ENCODE assay signal across 29 cellular contexts in genomic region chr13:113722921-113723320, GRCh38. TPM values are rescaled to one million over a fixed set of nuclear protein-coding genes. Genes with fewer than 3 reads are reported as not detected.
DNase-seq lines count a peak whose midpoint lies in the region; ATAC-seq and TF ChIP-seq lines count a peak whose summit lies in the region.
"Had no signal": no experiment of that assay in that cellular context is flagged by ENCODE, and none has a peak within 500 bp of the region (broad histone marks: within the 10 kb centered on the region; RNA-seq: fewer than 3 reads in every experiment).

No MANE protein-coding gene starts in this region.

- no peak overlapping the region for H3K27ac Mint-ChIP-seq in activated CD4-positive, alpha-beta T cell treated with anti-CD3 and anti-CD28 coated beads, Interleukin-2, amount 10 ng/mL, durations not matched to agents 7 days and 5 days
- peak overlapping the region in 2 of 8 donors; percentile 32 to 88 for H3K27ac Mint-ChIP-seq in CD8-positive, alpha-beta memory T cell
- H3K27ac Mint-ChIP-seq in chondrocyte (ENCODE audit: unreplicated experiment) = no peak overlapping the region
- no peak overlapping the region for H3K27ac Mint-ChIP-seq in neural crest cell (ENCODE audit: unreplicated experiment)

- H3K36me3 Mint-ChIP-seq in activated CD4-positive, alpha-beta T cell treated with anti-CD3 and anti-CD28 coated beads, Interleukin-2, amount 10 ng/mL, durations not matched to agents 7 days and 5 days (ENCODE audit: low read depth) = no peaks in the 10 kb centered on the region
- H3K36me3 Mint-ChIP-seq in CD8-positive, alpha-beta memory T cell = no peaks in the 10 kb centered on the region
- H3K36me3 Mint-ChIP-seq in chondrocyte (ENCODE audit: low read depth) (no peaks in the 10 kb centered on the region), neural crest cell (ENCODE audit: low read depth) (no peaks in the 10 kb centered on the region)

- H3K4me1 Mint-ChIP-seq in activated CD4-positive, alpha-beta T cell treated with anti-CD3 and anti-CD28 coated beads, Interleukin-2, amount 10 ng/mL, durations not matched to agents 7 days and 5 days = peaks cover 10% of the 10 kb centered on the region
- peaks cover 0 to 13% (median 4%) of the 10 kb centered on the region in 3 donors for H3K4me1 Mint-ChIP-seq in CD8-positive, alpha-beta memory T cell
- H3K4me1 Mint-ChIP-seq in chondrocyte (ENCODE audit: low read depth) (peaks cover 3% of the 10 kb centered on the region), neural crest cell (peaks cover 3% of the 10 kb centered on the region)

- H3K27ac ChIP-seq in CD8-positive, alpha-beta memory T cell (ENCODE audit: low read depth, low read length) = no peak overlapping the region
- H3K27ac ChIP-seq: gastrocnemius medialis, SK-N-MC, testis, uterus had no signal

- CTCF ChIA-PET in activated CD4-positive, alpha-beta T cell treated with anti-CD3 and anti-CD28 coated beads, Interleukin-2, amount 10 ng/mL, durations not matched to agents 7 days and 5 days (lab: Charles Lee) = no interaction called here
- CTCF ChIA-PET in CD8-positive, alpha-beta memory T cell (lab: Charles Lee) = no interaction called here

- H3K9me3 Mint-ChIP-seq in activated CD4-positive, alpha-beta T cell treated with anti-CD3 and anti-CD28 coated beads, Interleukin-2, amount 10 ng/mL, durations not matched to agents 7 days and 5 days = no peaks in the 10 kb centered on the region
- peaks cover 0 to 5% (median 0%) of the 10 kb centered on the region in 5 donors for H3K9me3 Mint-ChIP-seq in CD8-positive, alpha-beta memory T cell
- H3K9me3 Mint-ChIP-seq in chondrocyte (ENCODE audit: low read depth) (no peaks in the 10 kb centered on the region), neural crest cell (no peaks in the 10 kb centered on the region)

- H3K27me3 Mint-ChIP-seq in activated CD4-positive, alpha-beta T cell treated with anti-CD3 and anti-CD28 coated beads, Interleukin-2, amount 10 ng/mL, durations not matched to agents 7 days and 5 days = no peaks in the 10 kb centered on the region
- peaks cover 0 to 3% of the 10 kb centered on the region in 2 donors for H3K27me3 Mint-ChIP-seq in CD8-positive, alpha-beta memory T cell
- H3K27me3 Mint-ChIP-seq in chondrocyte (ENCODE audit: low read depth) (no peaks in the 10 kb centered on the region), neural crest cell (ENCODE audit: low read depth) (peaks cover 3% of the 10 kb centered on the region)

- peaks cover 16% of the 10 kb centered on the region for H3K4me1 ChIP-seq in CD8-positive, alpha-beta memory T cell (ENCODE audit: insufficient read depth, low read length)

- H3K9me3 ChIP-seq in CD8-positive, alpha-beta memory T cell (ENCODE audit: low read length) = no peaks in the 10 kb centered on the region
- H3K9me3 ChIP-seq: gastrocnemius medialis, testis, uterus had no signal

- no peak for DNase-seq in activated CD4-positive, alpha-beta T cell treated with anti-CD3 and anti-CD28 coated beads, Interleukin-2, amount 10 ng/mL, durations not matched to agents 7 days and 5 days
- DNase-seq in activated CD4-positive, alpha-beta T cell treated with anti-CD3 and anti-CD28 coated beads, Interleukin-2, amount 50 U/mL, for 1 hour = no peak
- peak in 1 of 5 donors; percentile 42 for DNase-seq in CD8-positive, alpha-beta memory T cell
- DNase-seq in chondrocyte (ENCODE audit: low spot score) (peak; percentile 77), neural crest cell (ENCODE audit: low read depth, low spot score) (no peak), DMS 273 treated with DMSO at 0.1 percent for 48 hours (lab: John Stamatoyannopoulos, UW) (no peak), anterior cingulate cortex (lab: John Stamatoyannopoulos, UW) (no peak)
- DNase-seq: 8988T; activated CD8-positive, alpha-beta memory T cell treated with anti-CD3 and anti-CD28 coated beads for 24 hours; activated effector memory CD4-positive, alpha-beta T cell treated with anti-CD3 and anti-CD28 coated beads, Interleukin-2, amount 50 U/mL, for 16 hours; cerebellar nuclear complex; EL; gastrocnemius medialis; H7; NCI-H1930; NCI-H2171 treated with DMSO at 0.1 percent for 48 hours; NCI-H524; right cardiac atrium; stimulated activated CD4-positive, alpha-beta T cell treated with anti-CD3 and anti-CD28 coated beads, Interleukin-2, amount 100 ng/mL, for 24 hours; stimulated activated naive CD8-positive, alpha-beta T cell treated with anti-CD3 and anti-CD28 coated beads, Interleukin-15, Interleukin-2, amounts not matched to agents 100 U/mL and 50 U/mL, for 24 hours; testis; uterus had no signal

- TF ChIP-seq CTCF in chondrocyte (IDR thresholded peaks at IDR 0.05) = no peak
- no peak for TF ChIP-seq CTCF in neural crest cell (conservative IDR thresholded peaks at IDR 0.05)

- no peak for ATAC-seq in GM19397 (IDR thresholded peaks at IDR 0.05; ENCODE audit: unreplicated experiment)
- ATAC-seq: gastrocnemius medialis; stimulated activated naive CD8-positive, alpha-beta T cell treated with anti-CD3 and anti-CD28 coated beads, Interleukin-15, Interleukin-2, amounts not matched to agents 100 U/mL and 50 U/mL, for 24 hours had no signal

- POLR2A ChIA-PET in activated CD4-positive, alpha-beta T cell treated with anti-CD3 and anti-CD28 coated beads, Interleukin-2, amount 10 ng/mL, durations not matched to agents 7 days and 5 days (lab: Charles Lee) = no interaction called here
- POLR2A ChIA-PET in CD8-positive, alpha-beta memory T cell (lab: Charles Lee) = no interaction called here

- H3K36me3 ChIP-seq in CD8-positive, alpha-beta memory T cell (ENCODE audit: insufficient read depth, low read length) = no peaks in the 10 kb centered on the region
- H3K36me3 ChIP-seq: gastrocnemius medialis, uterus had no signal

- H3K4me3 ChIP-seq in CD8-positive, alpha-beta memory T cell (ENCODE audit: low read length) = no peak overlapping the region
- H3K4me3 ChIP-seq: gastrocnemius medialis, lung, SK-N-MC, testis, uterus had no signal

- H3K27me3 ChIP-seq in CD8-positive, alpha-beta memory T cell (ENCODE audit: insufficient read depth, low read length, poor library complexity, severe bottlenecking) = no peaks in the 10 kb centered on the region
- H3K27me3 ChIP-seq: gastrocnemius medialis, testis had no signal

- H3K4me3 Mint-ChIP-seq in activated CD4-positive, alpha-beta T cell treated with anti-CD3 and anti-CD28 coated beads, Interleukin-2, amount 10 ng/mL, durations not matched to agents 7 days and 5 days = peak overlapping the region; percentile 48
- peak overlapping the region in 4 of 7 donors; percentile 21 to 72 (median 38) for H3K4me3 Mint-ChIP-seq in CD8-positive, alpha-beta memory T cell
- H3K4me3 Mint-ChIP-seq in chondrocyte (ENCODE audit: unreplicated experiment) (no peak overlapping the region), neural crest cell (peak overlapping the region; percentile 43)

RNA-seq across cellular contexts. Expression of gene TMEM255B, which starts 36.1 kb away (rescaled TPM):
- total RNA-seq in activated CD4-positive, alpha-beta T cell treated with anti-CD3 and anti-CD28 coated beads, Interleukin-2, amount 10 ng/mL, durations not matched to agents 7 days and 5 days = 1 to 10 TPM; 1.3 to 1.8 TPM
- under 1 TPM; 0.57 to 0.69 TPM for total RNA-seq in CD8-positive, alpha-beta memory T cell
- not detected for polyA plus RNA-seq in CD8-positive, alpha-beta memory T cell
- total RNA-seq in chondrocyte (2.6 to 7.1 TPM (median 5.2 TPM) in 3 replicates), neural crest cell (2.4 and 2.5 TPM in 2 replicates)

RNA-seq across cellular contexts. Expression of gene GRK1, which starts 55.9 kb away (rescaled TPM):
- total RNA-seq in activated CD4-positive, alpha-beta T cell treated with anti-CD3 and anti-CD28 coated beads, Interleukin-2, amount 10 ng/mL, durations not matched to agents 7 days and 5 days = under 1 TPM in 1 of 2 experiments, not detected in 1; 0.19 TPM
- total RNA-seq in CD8-positive, alpha-beta memory T cell = not detected
- polyA plus RNA-seq in CD8-positive, alpha-beta memory T cell = not detected
- total RNA-seq in chondrocyte (0.07 TPM in 1 of 3 replicates, not detected in the others), neural crest cell (0.77 and 1.5 TPM in 2 replicates)
- total RNA-seq: dermis microvascular lymphatic vessel endothelial cell; kidney epithelial cell; mononuclear cell; T-helper 2 cell treated with Interferon-gamma antibody and Interleukin-4, amounts not matched to agents 100 ng/mL and 5 ng/mL, for 36 hours had no signal
